Comparison of ENCODE assay signal across 19 cellular contexts in the genomic region with DNA sequence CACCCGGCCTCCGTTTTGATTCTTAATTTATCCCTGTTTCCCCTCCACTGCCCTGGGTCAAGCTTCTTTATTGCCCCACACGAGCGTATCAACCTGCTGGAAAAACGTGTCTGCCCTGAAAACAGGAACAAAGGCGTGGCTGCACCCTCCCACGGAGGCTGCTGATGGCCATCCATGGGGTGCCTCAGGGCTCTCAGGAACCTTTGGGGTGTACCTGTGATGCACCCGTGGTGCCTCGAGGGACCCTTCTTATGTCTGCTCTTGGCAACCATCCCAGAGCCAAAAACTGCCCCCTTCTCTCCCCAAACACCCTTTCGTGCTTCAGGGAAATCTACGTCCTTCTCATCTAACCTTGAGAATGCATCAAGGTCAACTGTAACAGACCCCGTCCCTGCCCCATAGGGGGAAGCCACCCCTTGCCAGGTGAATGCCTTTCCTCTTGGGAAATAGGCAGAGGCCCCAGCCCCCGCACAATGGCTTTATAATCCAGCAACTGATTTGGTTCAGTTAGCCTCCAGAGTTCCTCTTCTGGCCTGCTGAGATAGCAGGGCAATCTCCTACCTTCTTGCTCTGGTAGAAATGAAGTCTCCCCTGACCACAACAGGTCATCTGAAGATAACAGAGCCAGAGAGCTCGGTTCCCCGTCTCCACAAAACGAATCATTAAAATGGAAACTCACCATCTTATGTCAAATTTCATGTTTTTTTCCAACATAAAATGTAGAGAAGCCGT. TPM values are rescaled to one million over a fixed set of nuclear protein-coding genes. Genes with fewer than 3 reads are reported as not detected.
DNase-seq lines count a peak whose midpoint lies in the region; ATAC-seq and TF ChIP-seq lines count a peak whose summit lies in the region.
"Had no signal": no experiment of that assay in that cellular context is flagged by ENCODE, and none has a peak within 500 bp of the region (broad histone marks: within the 10 kb centered on the region; RNA-seq: fewer than 3 reads in every experiment).

No MANE protein-coding gene starts in this region.

- DNase-seq in activated naive CD4-positive, alpha-beta T cell (lab: John Stamatoyannopoulos, UW), result no peak
- DNase-seq in WERI-Rb-1 (peak; percentile 4), mesenteric fat pad (ENCODE audit: low spot score) (peak; percentile 35), COLO668 (lab: John Stamatoyannopoulos, UW; ENCODE audit: unreplicated experiment) (no peak)
- DNase-seq in stimulated activated effector memory CD8-positive, alpha-beta T cell treated with anti-CD3 and anti-CD28 coated beads, Interleukin-12 subunit alpha, Interleukin-12 subunit beta, amount 100 ng/mL, for 72 hours (ENCODE audit: low spot score in 2 of 2), result no peak
- DNase-seq: activated CD4-positive, alpha-beta T cell treated with anti-CD3 and anti-CD28 coated beads, Interleukin-2, amount 50 U/mL, for 48 hours; effector CD8-positive, alpha-beta T cell; left lung; midbrain; MM.1S; NCI-H146; NCI-H748 treated with DMSO at 0.1 percent for 48 hours; SIG-M5 had no signal

- peaks cover 2% of the 10 kb centered on the region for H3K36me3 Mint-ChIP-seq in activated naive CD4-positive, alpha-beta T cell treated with anti-CD3 and anti-CD28 coated beads, Interleukin-2, amount 50 U/mL, for 24 hours
- no peaks in the 10 kb centered on the region for H3K36me3 Mint-ChIP-seq in stimulated activated effector memory CD8-positive, alpha-beta T cell treated with anti-CD3 and anti-CD28 coated beads, Interleukin-12 subunit alpha, Interleukin-12 subunit beta, amount 100 ng/mL, for 72 hours
- H3K36me3 Mint-ChIP-seq: activated naive CD4-positive, alpha-beta T cell treated with anti-CD3 and anti-CD28 coated beads, Interleukin-2, amount 10 ng/mL, durations not matched to agents 7 days and 5 days had no signal

- peak overlapping the region; percentile 35 for H3K27ac Mint-ChIP-seq in activated naive CD4-positive, alpha-beta T cell treated with anti-CD3 and anti-CD28 coated beads, Interleukin-2, amount 50 U/mL, for 24 hours
- peak overlapping the region; percentile 43 for H3K27ac Mint-ChIP-seq in stimulated activated effector memory CD8-positive, alpha-beta T cell treated with anti-CD3 and anti-CD28 coated beads, Interleukin-12 subunit alpha, Interleukin-12 subunit beta, amount 100 ng/mL, for 72 hours
- H3K27ac Mint-ChIP-seq: activated naive CD4-positive, alpha-beta T cell treated with anti-CD3 and anti-CD28 coated beads, Interleukin-2, amount 10 ng/mL, durations not matched to agents 7 days and 5 days had no signal

- no peak for ATAC-seq in stimulated activated effector memory CD8-positive, alpha-beta T cell treated with anti-CD3 and anti-CD28 coated beads, Interleukin-12 subunit alpha, Interleukin-12 subunit beta, amount 100 ng/mL, for 72 hours
- ATAC-seq in GM21619 (IDR thresholded peaks at IDR 0.05; ENCODE audit: unreplicated experiment) (no peak), HG03520 (IDR thresholded peaks at IDR 0.05; ENCODE audit: unreplicated experiment) (no peak)
- ATAC-seq: right cardiac atrium had no signal

- no peaks in the 10 kb centered on the region for H3K9me3 ChIP-seq in WERI-Rb-1 (ENCODE audit: severe bottlenecking)
- H3K9me3 ChIP-seq: left lung, neutrophil had no signal

- H3K27me3 ChIP-seq in WERI-Rb-1 (ENCODE audit: insufficient read depth, low read depth, severe bottlenecking), result no peaks in the 10 kb centered on the region
- H3K27me3 ChIP-seq: left lung, neutrophil had no signal

- H3K4me3 ChIP-seq in WERI-Rb-1 (ENCODE audit: low read depth, low read length), result no peak overlapping the region
- H3K4me3 ChIP-seq: left lung had no signal

- peaks cover 59% of the 10 kb centered on the region for H3K36me3 ChIP-seq in WERI-Rb-1
- H3K36me3 ChIP-seq: neutrophil had no signal

- H3K27ac ChIP-seq in WERI-Rb-1, result no peak overlapping the region
- H3K27ac ChIP-seq: left lung, neutrophil had no signal

- H3K27me3 Mint-ChIP-seq in activated naive CD4-positive, alpha-beta T cell treated with anti-CD3 and anti-CD28 coated beads, Interleukin-2, amount 50 U/mL, for 24 hours, result no peaks in the 10 kb centered on the region
- H3K27me3 Mint-ChIP-seq: activated naive CD4-positive, alpha-beta T cell treated with anti-CD3 and anti-CD28 coated beads, Interleukin-2, amount 10 ng/mL, durations not matched to agents 7 days and 5 days had no signal

- H3K4me3 Mint-ChIP-seq in activated naive CD4-positive, alpha-beta T cell treated with anti-CD3 and anti-CD28 coated beads, Interleukin-2, amount 50 U/mL, for 24 hours, result no peak overlapping the region
- H3K4me3 Mint-ChIP-seq in stimulated activated effector memory CD8-positive, alpha-beta T cell treated with anti-CD3 and anti-CD28 coated beads, Interleukin-12 subunit alpha, Interleukin-12 subunit beta, amount 100 ng/mL, for 72 hours, result no peak overlapping the region
- H3K4me3 Mint-ChIP-seq: activated naive CD4-positive, alpha-beta T cell treated with anti-CD3 and anti-CD28 coated beads, Interleukin-2, amount 10 ng/mL, durations not matched to agents 7 days and 5 days had no signal

- no peaks in the 10 kb centered on the region for H3K9me3 Mint-ChIP-seq in activated naive CD4-positive, alpha-beta T cell treated with anti-CD3 and anti-CD28 coated beads, Interleukin-2, amount 50 U/mL, for 24 hours
- no peaks in the 10 kb centered on the region for H3K9me3 Mint-ChIP-seq in stimulated activated effector memory CD8-positive, alpha-beta T cell treated with anti-CD3 and anti-CD28 coated beads, Interleukin-12 subunit alpha, Interleukin-12 subunit beta, amount 100 ng/mL, for 72 hours
- H3K9me3 Mint-ChIP-seq: activated naive CD4-positive, alpha-beta T cell treated with anti-CD3 and anti-CD28 coated beads, Interleukin-2, amount 10 ng/mL, durations not matched to agents 7 days and 5 days had no signal

- TF ChIP-seq CTCF in WERI-Rb-1 (IDR thresholded peaks at IDR 0.05; ENCODE audit: low read depth, low read length), result no peak

- no peaks in the 10 kb centered on the region for H3K4me1 Mint-ChIP-seq in activated naive CD4-positive, alpha-beta T cell treated with anti-CD3 and anti-CD28 coated beads, Interleukin-2, amount 50 U/mL, for 24 hours
- H3K4me1 Mint-ChIP-seq in stimulated activated effector memory CD8-positive, alpha-beta T cell treated with anti-CD3 and anti-CD28 coated beads, Interleukin-12 subunit alpha, Interleukin-12 subunit beta, amount 100 ng/mL, for 72 hours, result peaks cover 7% of the 10 kb centered on the region
- H3K4me1 Mint-ChIP-seq: activated naive CD4-positive, alpha-beta T cell treated with anti-CD3 and anti-CD28 coated beads, Interleukin-2, amount 10 ng/mL, durations not matched to agents 7 days and 5 days had no signal

RNA-seq across cellular contexts. Expression of a gene that starts 29.4 kb away (rescaled TPM):
- total RNA-seq in mesenteric fat pad, result 18.7 TPM

Comparison
In these comparisons a context has a peak if more than half of its experiments do, and no peak if none do; other contexts are left out.
1. DNase-seq: peak in WERI-Rb-1 (single experiment) and mesenteric fat pad (single experiment); none in activated naive CD4-positive, alpha-beta T cell (0 of 4), stimulated activated effector memory CD8-positive, alpha-beta T cell treated with anti-CD3 and anti-CD28 coated beads, Interleukin-12 subunit alpha, Interleukin-12 subunit beta, amount 100 ng/mL, for 72 hours (0 of 2) and COLO668 (single experiment).